Comparison of ENCODE assay signal across 14 cellular contexts in genomic region chr12:152440-152839, GRCh38.
DNase-seq lines count a peak whose midpoint lies in the region; ATAC-seq, FAIRE-seq and TF ChIP-seq lines count a peak whose summit lies in the region.
"Had no signal": no experiment of that assay in that cellular context is flagged by ENCODE, and none has a peak within 500 bp of the region (broad histone marks: within the 10 kb centered on the region; RNA-seq: fewer than 3 reads in every experiment).

No MANE protein-coding gene starts in this region.

- in situ Hi-C loops in GM23248 (cut with MboI): no loop called here
- in situ Hi-C loops in HepG2 (cut with HindIII; ENCODE audit: extremely low pct_ligation_motif_present, low pct_unique_long_range_greater_than_20kb): no loop called here

- no peak overlapping the region for H2AFZ ChIP-seq in GM23248
- H2AFZ ChIP-seq in HepG2 (ENCODE audit: low read length): no peak overlapping the region

- H3K79me2 ChIP-seq in GM23248 (ENCODE audit: insufficient read depth): no peaks in the 10 kb centered on the region
- H3K79me2 ChIP-seq in HepG2 (ENCODE audit: insufficient read depth, low read length): no peaks in the 10 kb centered on the region

- H3K27ac Mint-ChIP-seq in CD14-positive monocyte: no peak overlapping the region
- H3K27ac Mint-ChIP-seq: endodermal cell had no signal

- H3K9me2 ChIP-seq in GM23248 (ENCODE audit: insufficient read depth): no peaks in the 10 kb centered on the region

- no TSS peak for BruUV-seq in HepG2 (replicated peaks; lab: Mats Ljungman, UMichigan)

- H4K20me1 ChIP-seq in GM23248 (ENCODE audit: insufficient read depth): no peaks in the 10 kb centered on the region
- no peaks in the 10 kb centered on the region for H4K20me1 ChIP-seq in HepG2 (ENCODE audit: insufficient read depth, low read length)

- FAIRE-seq in HepG2 (lab: Jason Lieb, UNC): no peak

- H3K4me1 ChIP-seq in GM23248 (ENCODE audit: insufficient read depth) (no peaks in the 10 kb centered on the region), HepG2 (ENCODE audit: insufficient read depth, low read length) (peaks cover 11% of the 10 kb centered on the region)
- H3K4me1 ChIP-seq: uterus had no signal

- peaks cover 0 to 5% (median 0%) of the 10 kb centered on the region in 7 donors for H3K9me3 Mint-ChIP-seq in CD14-positive monocyte
- H3K9me3 Mint-ChIP-seq: endodermal cell; stimulated activated naive CD8-positive, alpha-beta T cell treated with anti-CD3 and anti-CD28 coated beads, Interleukin-15, amount 100 ng/mL, for 72 hours had no signal

- no peak for TF ChIP-seq RAD21 in HepG2 (CRISPR knock-in tag; IDR thresholded peaks at IDR 0.05)

- ATAC-seq in HepG2 (peak; percentile 11), HG02938 (IDR thresholded peaks at IDR 0.05; ENCODE audit: unreplicated experiment) (no peak)

- peaks cover 46% of the 10 kb centered on the region for H3K27me3 ChIP-seq in GM23248 (replicated peaks; ENCODE audit: insufficient read depth)
- peaks cover 9 to 41% of the 10 kb centered on the region in 2 experiments; a peak in 4 of 5 replicates for H3K27me3 ChIP-seq in HepG2 (ENCODE audit: control insufficient read depth in 1 of 2, insufficient read depth in 2 of 2, low read length in 2 of 2)
- H3K27me3 ChIP-seq: uterus had no signal

- H3K9me3 ChIP-seq in GM23248 (ENCODE audit: low read depth): no peaks in the 10 kb centered on the region
- H3K9me3 ChIP-seq in HepG2 (ENCODE audit: low read length): no peaks in the 10 kb centered on the region
- H3K9me3 ChIP-seq: uterus had no signal

- peaks cover 7% of the 10 kb centered on the region for H3K4me1 Mint-ChIP-seq in CD14-positive monocyte
- H3K4me1 Mint-ChIP-seq: stimulated activated naive CD8-positive, alpha-beta T cell treated with anti-CD3 and anti-CD28 coated beads, Interleukin-15, amount 100 ng/mL, for 72 hours had no signal

- no peaks in the 10 kb centered on the region for H3K36me3 ChIP-seq in GM23248 (ENCODE audit: low read depth)
- H3K36me3 ChIP-seq in HepG2 (replicated peaks in 1 of 2; ENCODE audit: control insufficient read depth in 1 of 2, insufficient read depth in 2 of 2, low read length in 2 of 2): no peaks in the 10 kb centered on the region
- H3K36me3 ChIP-seq: uterus had no signal

- POLR2A ChIA-PET in HepG2 (lab: Yijun Ruan, JAX): no interaction called here

- CTCF ChIA-PET in HepG2 (lab: Yijun Ruan, JAX; ENCODE audit: low intra/inter-chr PET ratio, low total read pairs): no interaction called here

- intact Hi-C loops in HepG2 (cut with micrococcal nuclease; ENCODE audit: unreplicated experiment) (no loop called here), CD14-positive monocyte (cut with micrococcal nuclease) (loop anchor here in 1 of 2 donors (5.0 kb wide), 1 partner anchor 45 kb away; no protein-coding TSS in a partner anchor)

- H3K4me2 ChIP-seq in GM23248 (ENCODE audit: unreplicated experiment): no peak overlapping the region
- no peak overlapping the region for H3K4me2 ChIP-seq in HepG2 (ENCODE audit: low read depth, low read length)

- H3K27me3 Mint-ChIP-seq in CD14-positive monocyte (ENCODE audit: low read depth in 3 of 3): peaks cover 0 to 7% (median 0%) of the 10 kb centered on the region in 3 donors
- H3K27me3 Mint-ChIP-seq: stimulated activated naive CD8-positive, alpha-beta T cell treated with anti-CD3 and anti-CD28 coated beads, Interleukin-15, amount 100 ng/mL, for 72 hours had no signal

- H3K4me3 ChIP-seq in GM23248 (no peak overlapping the region), NB4 (ENCODE audit: low read depth, low read length) (no peak overlapping the region), cardiac fibroblast (replicated peaks in 1 of 2; ENCODE audit: low read depth in 2 of 2, low read length in 2 of 2) (no peak overlapping the region), HepG2 (replicated peaks in 1 of 3; ENCODE audit: insufficient read depth in 1 of 3, low read depth in 2 of 3, low read length in 3 of 3) (no peak overlapping the region)
- H3K4me3 ChIP-seq: uterus had no signal

- H3K4me3 Mint-ChIP-seq in CD14-positive monocyte: no peak overlapping the region
- H3K4me3 Mint-ChIP-seq: stimulated activated naive CD8-positive, alpha-beta T cell treated with anti-CD3 and anti-CD28 coated beads, Interleukin-15, amount 100 ng/mL, for 72 hours had no signal

- no peak for TF ChIP-seq POLR2A in NB4 (IDR thresholded peaks at IDR 0.05; ENCODE audit: extremely low read depth, insufficient read length)
- no peak for TF ChIP-seq POLR2A in HepG2 (IDR thresholded peaks at IDR 0.05; ENCODE audit: insufficient read depth in 1 of 2, low read depth in 2 of 2, low read length in 2 of 2)

- no peaks in the 10 kb centered on the region for H3K36me3 Mint-ChIP-seq in CD14-positive monocyte

- DNase-seq in GM23248 (peak; percentile 47), NB4 (ENCODE audit: low read depth) (peak; percentile 53), cardiac fibroblast (ENCODE audit: low read depth in 2 of 2) (peak; percentile 6 to 62), HepG2 (ENCODE audit: low spot score) (no peak), substantia nigra (lab: John Stamatoyannopoulos, UW) (no peak), CD14-positive monocyte (ENCODE audit: low spot score) (no peak), dermis blood vessel endothelial cell (no peak)
- DNase-seq: cerebellar nuclear complex, GOT3, uterus had no signal

- TF ChIP-seq CTCF in NB4 (IDR thresholded peaks at IDR 0.05; ENCODE audit: low read depth, low read length): no peak
- TF ChIP-seq CTCF in cardiac fibroblast (IDR thresholded peaks at IDR 0.05; ENCODE audit: low read depth, low read length): no peak
- TF ChIP-seq CTCF in HepG2 (CRISPR knock-in tag; IDR thresholded peaks at IDR 0.05): no peak
- TF ChIP-seq CTCF in CD14-positive monocyte (IDR thresholded peaks at IDR 0.05): no peak

- H3K27ac ChIP-seq in GM23248 (no peak overlapping the region), HepG2 (ENCODE audit: extremely low read length, insufficient read depth, low read length) (no peak overlapping the region), substantia nigra (ENCODE audit: low read depth, low read length, poor library complexity, severe bottlenecking) (no peak overlapping the region)
- H3K27ac ChIP-seq: HL-60, uterus had no signal

- TF ChIP-seq EP300 in HepG2 (IDR thresholded peaks at IDR 0.05; ENCODE audit: low read depth in 2 of 2, low read length in 2 of 2) (no peak), HepG2 (CRISPR knock-in tag; IDR thresholded peaks at IDR 0.05; ENCODE audit: borderline replicate concordance) (no peak)

- no peak overlapping the region for H3K9ac ChIP-seq in GM23248
- no peak overlapping the region for H3K9ac ChIP-seq in HepG2 (ENCODE audit: insufficient read depth, low read depth, low read length)

- no peaks in the 10 kb centered on the region for H3F3A ChIP-seq in GM23248 (ENCODE audit: insufficient read depth)

- 17 to 25% methylated on average over 3 of the region's 3 CpGs for WGBS in GM23248 (ENCODE audit: low coverage in 1 of 2, low lambda C conversion rate in 2 of 2, missing lambda C conversion rate in 2 of 2), 2 experiments
- 7% methylated on average over 3 of the region's 3 CpGs for WGBS in HepG2 (ENCODE audit: low lambda C conversion rate)

TF ChIP-seq in HepG2, 621 proteins besides CTCF, POLR2A, EP300 and RAD21:
- TF ChIP-seq ATF7 (IDR thresholded peaks at IDR 0.05): peak; percentile 42
- no peak for TF ChIP-seq ATF7 (CRISPR knock-in tag; IDR thresholded peaks at IDR 0.05)
- TF ChIP-seq ZBTB37 (CRISPR knock-in tag; IDR thresholded peaks at IDR 0.05): no peak
- no peak for TF ChIP-seq YY1 (IDR thresholded peaks at IDR 0.05; ENCODE audit: insufficient read depth, insufficient replicate concordance, low read depth, low read length)
- TF ChIP-seq ZNF639 (CRISPR knock-in tag; conservative IDR thresholded peaks at IDR 0.05): no peak
- TF ChIP-seq CEBPB (IDR thresholded peaks at IDR 0.05; ENCODE audit: borderline replicate concordance, low read depth, low read length): peak; percentile 50; the same call in 1 of the 2 replicates
- no peak for TF ChIP-seq BORCS8-MEF2B (CRISPR knock-in tag; IDR thresholded peaks at IDR 0.05)

Comparison
In these comparisons a context has a peak if more than half of its experiments do, and no peak if none do; other contexts are left out.
1. DNase-seq: peak in GM23248 (single experiment), NB4 (single experiment) and cardiac fibroblast (2 of 2); none in HepG2 (single experiment), substantia nigra (0 of 49), CD14-positive monocyte (single experiment) and dermis blood vessel endothelial cell (single experiment).